ENCODE assay signal across 18 cellular contexts in the genomic region with DNA sequence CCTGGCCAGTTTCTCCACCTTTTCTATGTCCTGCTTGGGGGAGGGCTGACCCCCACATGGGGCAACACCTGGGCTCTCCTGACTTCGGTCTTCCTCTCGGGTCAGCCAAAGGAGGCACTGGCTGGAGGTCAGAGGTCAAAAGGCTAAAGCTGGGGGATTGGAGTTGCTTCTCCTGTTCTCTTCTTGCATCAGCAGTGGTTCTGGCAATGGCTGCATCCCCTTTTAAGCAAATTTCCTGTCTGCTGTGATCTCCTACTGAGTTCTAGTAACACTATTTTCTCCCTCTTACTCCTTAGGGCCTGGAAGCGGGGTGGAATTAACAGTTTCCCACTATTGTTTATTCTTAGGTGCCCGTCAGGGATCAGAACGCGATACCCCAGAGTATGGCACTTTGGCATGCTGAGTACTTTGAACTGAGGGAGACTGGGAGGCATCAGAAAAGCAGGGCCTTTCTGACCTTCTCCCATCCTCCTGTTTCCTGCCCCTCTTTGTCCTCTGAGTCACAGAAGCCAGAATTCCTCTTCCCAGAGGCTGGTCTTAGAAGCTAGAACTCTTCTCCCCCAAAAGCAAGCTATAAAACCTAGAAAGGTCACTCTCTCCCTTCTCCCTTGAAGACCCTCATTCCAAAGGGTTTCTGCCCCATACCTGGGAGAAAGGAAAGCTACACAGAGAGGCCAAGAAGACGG.
A peak's percentile ranks its signal among the peaks of the same experiment; 100 is the strongest.
DNase-seq lines count a peak whose midpoint lies in the region; ATAC-seq and TF ChIP-seq lines count a peak whose summit lies in the region.
"Had no signal": no experiment of that assay in that cellular context is flagged by ENCODE, and none has a peak within 500 bp of the region (broad histone marks: within the 10 kb centered on the region; RNA-seq: fewer than 3 reads in every experiment).

No MANE protein-coding gene starts in this region.

- TF ChIP-seq POLR2A in transverse colon (IDR thresholded peaks at IDR 0.05): no peak

- H3K9me3 Mint-ChIP-seq in osteocyte (ENCODE audit: unreplicated experiment): no peaks in the 10 kb centered on the region

- TF ChIP-seq CTCF in PC-9 (conservative IDR thresholded peaks at IDR 0.05): no peak
- no peak for TF ChIP-seq CTCF in fibroblast of pulmonary artery (IDR thresholded peaks at IDR 0.05; ENCODE audit: low read length, missing control alignments)
- TF ChIP-seq CTCF in osteocyte (IDR thresholded peaks at IDR 0.05): no peak
- no peak for TF ChIP-seq CTCF in transverse colon (IDR thresholded peaks at IDR 0.05)
- TF ChIP-seq CTCF in mucosa of descending colon (IDR thresholded peaks at IDR 0.05): no peak

- H3K9me2 ChIP-seq in GM23248 (ENCODE audit: insufficient read depth) (no peaks in the 10 kb centered on the region), PC-9 (ENCODE audit: insufficient read depth) (no peaks in the 10 kb centered on the region)

- peak; percentile 39 for DNase-seq in GM23248
- DNase-seq in PC-9: peak in 1 of 2 experiments; percentile 6
- peak; percentile 28 for DNase-seq in fibroblast of pulmonary artery (ENCODE audit: low read depth)
- no peak for DNase-seq in osteocyte (ENCODE audit: extremely low spot score, unreplicated experiment)
- no peak for DNase-seq in transverse colon
- DNase-seq in mucosa of descending colon: no peak
- no peak for DNase-seq in left cardiac atrium
- DNase-seq: activated CD4-positive, alpha-beta T cell treated with anti-CD3 and anti-CD28 coated beads, Interleukin-2, amount 50 U/mL, for 1 hour; activated T-cell treated with anti-CD3 and anti-CD28 coated beads, Interleukin-2, amount 50 U/mL, for 1 hour; brain microvascular endothelial cell; H7; head of caudate nucleus; kidney; NCI-H1417 treated with DMSO at 0.1 percent for 48 hours; ovary; stimulated activated CD4-positive, alpha-beta T cell treated with anti-CD3 and anti-CD28 coated beads, Interleukin-4, amount 100 ng/mL, for 1 hour; testis had no signal

- H3K4me3 ChIP-seq in GM23248 (no peak overlapping the region), PC-9 (no peak overlapping the region), fibroblast of pulmonary artery (replicated peaks; ENCODE audit: low read depth, low read length) (no peak overlapping the region), transverse colon (no peak overlapping the region), mucosa of descending colon (no peak overlapping the region)
- H3K4me3 ChIP-seq: ovary, testis had no signal

- H3K27ac ChIP-seq in GM23248: no peak overlapping the region
- H3K27ac ChIP-seq in PC-9: peak overlapping the region; percentile 67
- no peak overlapping the region for H3K27ac ChIP-seq in transverse colon
- H3K27ac ChIP-seq: brain microvascular endothelial cell, ovary, testis had no signal

- H3K36me3 Mint-ChIP-seq in osteocyte (ENCODE audit: unreplicated experiment): no peaks in the 10 kb centered on the region

- H3K4me2 ChIP-seq in GM23248 (ENCODE audit: unreplicated experiment): no peak overlapping the region
- peak overlapping the region; percentile 40 for H3K4me2 ChIP-seq in PC-9

- no peak overlapping the region for H3K4me3 Mint-ChIP-seq in osteocyte (ENCODE audit: unreplicated experiment)
- H3K4me3 Mint-ChIP-seq: activated naive CD8-positive, alpha-beta T cell had no signal

- H3F3A ChIP-seq in GM23248 (ENCODE audit: insufficient read depth) (no peaks in the 10 kb centered on the region), PC-9 (ENCODE audit: insufficient read depth, low read depth) (no peaks in the 10 kb centered on the region)

- peaks cover 14% of the 10 kb centered on the region for H3K4me1 Mint-ChIP-seq in osteocyte (ENCODE audit: unreplicated experiment)

- H3K79me2 ChIP-seq in GM23248 (ENCODE audit: insufficient read depth) (no peaks in the 10 kb centered on the region), PC-9 (ENCODE audit: low read depth) (no peaks in the 10 kb centered on the region)

- H2AFZ ChIP-seq in GM23248 (peak overlapping the region; percentile 23; the same call in 1 of the 2 replicates), PC-9 (no peak overlapping the region)

- CTCF ChIA-PET in PC-9 (lab: Charles Lee): no interaction called here

- H3K27me3 ChIP-seq in GM23248 (replicated peaks; ENCODE audit: insufficient read depth): no peaks in the 10 kb centered on the region
- H3K27me3 ChIP-seq in PC-9 (ENCODE audit: insufficient read depth, low read depth): no peaks in the 10 kb centered on the region
- no peaks in the 10 kb centered on the region for H3K27me3 ChIP-seq in transverse colon
- H3K27me3 ChIP-seq: brain microvascular endothelial cell, ovary, testis had no signal

- TF ChIP-seq EP300 in transverse colon (IDR thresholded peaks at IDR 0.05; ENCODE audit: low read depth): no peak

- H3K36me3 ChIP-seq in GM23248 (ENCODE audit: low read depth) (no peaks in the 10 kb centered on the region), PC-9 (ENCODE audit: low read depth) (no peaks in the 10 kb centered on the region), transverse colon (no peaks in the 10 kb centered on the region), mucosa of descending colon (ENCODE audit: low read depth) (no peaks in the 10 kb centered on the region)
- H3K36me3 ChIP-seq: brain microvascular endothelial cell, ovary had no signal

- peak overlapping the region; percentile 76 for H3K27ac Mint-ChIP-seq in osteocyte (ENCODE audit: unreplicated experiment)
- H3K27ac Mint-ChIP-seq: activated naive CD8-positive, alpha-beta T cell had no signal

- no peak for ATAC-seq in mucosa of descending colon
- no peak for ATAC-seq in left cardiac atrium

- H3K4me1 ChIP-seq in GM23248 (ENCODE audit: insufficient read depth): peaks cover 9% of the 10 kb centered on the region
- H3K4me1 ChIP-seq in PC-9 (replicated peaks; ENCODE audit: insufficient read depth): peaks cover 9% of the 10 kb centered on the region
- H3K4me1 ChIP-seq in transverse colon: no peaks in the 10 kb centered on the region
- H3K4me1 ChIP-seq in mucosa of descending colon (ENCODE audit: low read depth): no peaks in the 10 kb centered on the region
- H3K4me1 ChIP-seq: testis had no signal

- H3K27me3 Mint-ChIP-seq in osteocyte (ENCODE audit: unreplicated experiment): no peaks in the 10 kb centered on the region
- H3K27me3 Mint-ChIP-seq: activated naive CD8-positive, alpha-beta T cell had no signal

- intact Hi-C loops in PC-9 (cut with micrococcal nuclease; ENCODE audit: unreplicated experiment): no loop called here
- intact Hi-C loops in transverse colon (cut with DNase I; ENCODE audit: low total_unique reads): no loop called here
- intact Hi-C loops in mucosa of descending colon (cut with DNase I, micrococcal nuclease): no loop called here
- intact Hi-C loops in left cardiac atrium (cut with DNase I): no loop called here

- BruUV-seq in PC-9 (replicated peaks; lab: Mats Ljungman, UMichigan): no TSS peak

- H4K20me1 ChIP-seq in GM23248 (ENCODE audit: insufficient read depth): no peaks in the 10 kb centered on the region
- H4K20me1 ChIP-seq in PC-9 (ENCODE audit: insufficient read depth): no peaks in the 10 kb centered on the region

- H3K9ac ChIP-seq in GM23248: 0 out of 2 replicates have a peak overlapping the region, but pooled peaks have one; percentile 21

- no peaks in the 10 kb centered on the region for H3K9me3 ChIP-seq in GM23248 (ENCODE audit: low read depth)
- no peaks in the 10 kb centered on the region for H3K9me3 ChIP-seq in PC-9 (ENCODE audit: insufficient read depth, low read depth)
- no peaks in the 10 kb centered on the region for H3K9me3 ChIP-seq in transverse colon
- H3K9me3 ChIP-seq in mucosa of descending colon: no peaks in the 10 kb centered on the region
- H3K9me3 ChIP-seq: ovary, testis had no signal

- in situ Hi-C loops in GM23248 (cut with MboI) (no loop called here), transverse colon (cut with MboI; ENCODE audit: low pct_ligation_motif_present in 1 of 4, low pct_unique_long_range_greater_than_20kb in 1 of 4, low sequenced_read_pairs in 3 of 4) (no loop called here)

- 89 to 94% methylated on average over 7 of the region's 7 CpGs for WGBS in GM23248 (ENCODE audit: low coverage in 1 of 2, low lambda C conversion rate in 2 of 2, missing lambda C conversion rate in 2 of 2), 2 experiments
- WGBS in transverse colon (ENCODE audit: low coverage in 1 of 2), 2 donors: 91% methylated on average over 7 of the region's 7 CpGs; no CpG with 5 or more reads in 1 of the 2 donors

- POLR2A ChIA-PET in PC-9 (lab: Charles Lee; ENCODE audit: unreplicated experiment): no interaction called here

Comparison
In these comparisons a context has a peak if more than half of its experiments do, and no peak if none do; other contexts are left out.
1. DNase-seq: peak in GM23248 (single experiment) and fibroblast of pulmonary artery (single experiment); none in osteocyte (single experiment), transverse colon (single experiment), mucosa of descending colon (0 of 3) and left cardiac atrium (single experiment).